In the genomic region with DNA sequence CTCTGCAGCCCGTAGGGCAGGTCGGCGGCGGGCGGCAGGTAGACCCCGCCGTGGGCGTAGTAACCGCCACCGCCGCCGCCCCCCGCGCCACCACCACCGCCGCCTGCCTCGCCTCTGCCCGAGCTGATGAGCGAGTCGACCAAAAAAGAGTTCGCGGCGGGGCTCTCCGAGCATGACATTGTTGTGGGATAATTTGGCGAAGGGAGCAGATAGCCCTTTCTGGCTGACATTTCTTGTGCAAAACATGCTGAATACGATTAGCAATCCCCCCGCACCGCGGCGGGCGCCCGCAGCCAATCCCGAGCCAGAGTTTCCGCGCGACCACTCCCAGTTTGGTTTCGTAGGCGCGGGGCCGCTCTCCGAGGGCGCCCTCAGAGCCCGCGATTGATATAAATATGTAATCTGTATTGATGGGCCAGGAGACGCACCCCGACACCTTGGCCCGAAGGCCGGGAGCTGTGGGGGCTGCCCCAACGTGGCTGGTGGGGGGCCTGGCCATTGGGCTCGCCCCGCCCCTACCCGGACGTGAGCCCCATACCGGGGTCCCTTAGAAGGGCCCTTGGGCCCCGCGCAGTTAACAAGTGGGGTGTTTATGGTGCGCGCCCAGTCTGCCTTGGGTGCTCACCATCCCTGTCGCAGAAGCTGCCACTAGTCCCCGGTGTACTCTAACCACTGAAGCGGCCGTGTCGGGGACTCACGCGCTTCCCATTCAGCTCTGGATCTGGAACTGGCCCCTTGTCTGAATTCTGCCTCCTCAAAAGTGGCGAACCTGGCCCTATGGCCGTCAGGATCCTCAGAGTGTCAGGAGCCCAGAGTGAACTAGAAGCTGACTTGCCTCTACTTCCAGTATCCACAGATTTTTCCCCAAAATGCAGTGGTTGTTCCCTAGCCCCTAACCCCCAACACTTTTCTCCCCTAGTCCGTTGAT, we compare ENCODE assay signal across 8 cellular contexts. TPM values are rescaled to one million over a fixed set of nuclear protein-coding genes. Genes with fewer than 3 reads are reported as not detected.
A peak's percentile ranks its signal among the peaks of the same experiment; 100 is the strongest.
DNase-seq lines count a peak whose midpoint lies in the region; ATAC-seq and TF ChIP-seq lines count a peak whose summit lies in the region.

HOXA10 (minus strand) TSS at position 244 of the 928 bp plus-strand sequence; CDS start at position 230, 14 bp downstream.

- H3K36me3 ChIP-seq in tibial artery: no peaks in the 10 kb centered on the region

- no peaks in the 10 kb centered on the region for H3K9me3 Mint-ChIP-seq in HFFc6
- no peaks in the 10 kb centered on the region for H3K9me3 Mint-ChIP-seq in activated T-helper 1 cell treated with anti-CD3 and anti-CD28 coated beads, Interleukin-12 subunit alpha, Interleukin-12 subunit beta, Interleukin-2, Interleukin-4 antibody, amounts not matched to agents 30 ng/mL and 10 ng/mL and 1 ng/mL, durations not matched to agents 14 hours and 24 hours and 36 hours

- 20 to 40% methylated on average over 49 to 60 of the region's 68 CpGs for WGBS in lower leg skin, 2 donors

- no peak for TF ChIP-seq CTCF in HFFc6 (IDR thresholded peaks at IDR 0.05)
- TF ChIP-seq CTCF in lower leg skin (IDR thresholded peaks at IDR 0.05): no peak
- TF ChIP-seq CTCF in tibial artery (IDR thresholded peaks at IDR 0.05): peak in 1 of 2 experiments; percentile 11

- H3K27ac ChIP-seq in tibial artery: peak within 1 kb of the TSS; percentile 96 to 97

- peaks cover 0 to 33% (median 11%) of the 10 kb centered on the region in 4 donors for H3K4me1 ChIP-seq in tibial artery

- peaks cover 62% of the 10 kb centered on the region for H3K36me3 Mint-ChIP-seq in HFFc6 (ENCODE audit: low read depth)
- H3K36me3 Mint-ChIP-seq in activated T-helper 1 cell treated with anti-CD3 and anti-CD28 coated beads, Interleukin-12 subunit alpha, Interleukin-12 subunit beta, Interleukin-2, Interleukin-4 antibody, amounts not matched to agents 30 ng/mL and 10 ng/mL and 1 ng/mL, durations not matched to agents 14 hours and 24 hours and 36 hours (ENCODE audit: low read depth): peaks cover 2% of the 10 kb centered on the region

- H3K4me1 Mint-ChIP-seq in HFFc6 (ENCODE audit: low read depth): peaks cover 55% of the 10 kb centered on the region
- H3K4me1 Mint-ChIP-seq in activated T-helper 1 cell treated with anti-CD3 and anti-CD28 coated beads, Interleukin-12 subunit alpha, Interleukin-12 subunit beta, Interleukin-2, Interleukin-4 antibody, amounts not matched to agents 30 ng/mL and 10 ng/mL and 1 ng/mL, durations not matched to agents 14 hours and 24 hours and 36 hours (ENCODE audit: low read depth): peaks cover 10% of the 10 kb centered on the region

- intact Hi-C loops in activated T-helper 1 cell treated with anti-CD3 and anti-CD28 coated beads, Interleukin-12 subunit alpha, Interleukin-12 subunit beta, Interleukin-2, Interleukin-4 antibody, amounts not matched to agents 30 ng/mL and 10 ng/mL and 1 ng/mL, durations not matched to agents 14 hours and 24 hours and 36 hours (cut with micrococcal nuclease): loop anchor here (1.0 kb wide), 1 partner anchor 10 kb away; no protein-coding TSS in a partner anchor
- intact Hi-C loops in lower leg skin (cut with DNase I; ENCODE audit: low total_unique reads) (no loop called here), tibial artery (cut with DNase I; ENCODE audit: low total_unique reads) (loop anchor here (5.0 kb wide), 1 partner anchor 977 kb away; no protein-coding TSS in a partner anchor)

- peak within 1 kb of the TSS; percentile 96 for H3K4me3 Mint-ChIP-seq in HFFc6
- no peak within 1 kb of the TSS for H3K4me3 Mint-ChIP-seq in activated T-helper 1 cell treated with anti-CD3 and anti-CD28 coated beads, Interleukin-12 subunit alpha, Interleukin-12 subunit beta, Interleukin-2, Interleukin-4 antibody, amounts not matched to agents 30 ng/mL and 10 ng/mL and 1 ng/mL, durations not matched to agents 14 hours and 24 hours and 36 hours

- TF ChIP-seq POLR2A in lower leg skin (IDR thresholded peaks at IDR 0.05): no peak

- H3K4me3 ChIP-seq in lower leg skin (ENCODE audit: low read depth, poor library complexity, severe bottlenecking) (peak within 1 kb of the TSS; percentile 64), tibial artery (peak within 1 kb of the TSS; percentile 68 to 91)

- peaks cover 26% of the 10 kb centered on the region for H3K27me3 Mint-ChIP-seq in HFFc6 (ENCODE audit: insufficient read depth)
- H3K27me3 Mint-ChIP-seq in activated T-helper 1 cell treated with anti-CD3 and anti-CD28 coated beads, Interleukin-12 subunit alpha, Interleukin-12 subunit beta, Interleukin-2, Interleukin-4 antibody, amounts not matched to agents 30 ng/mL and 10 ng/mL and 1 ng/mL, durations not matched to agents 14 hours and 24 hours and 36 hours (ENCODE audit: insufficient read depth): peaks cover 56% of the 10 kb centered on the region

- ATAC-seq in GM21576 (IDR thresholded peaks at IDR 0.05; ENCODE audit: unreplicated experiment) (no peak), GM18867 (IDR thresholded peaks at IDR 0.05; ENCODE audit: unreplicated experiment) (no peak)

- H3K9me3 ChIP-seq in tibial artery: no peaks in the 10 kb centered on the region

- H3K27me3 ChIP-seq in tibial artery: peaks cover 0 to 3% of the 10 kb centered on the region in 2 donors

- peak within 1 kb of the TSS; percentile 99 for H3K27ac Mint-ChIP-seq in HFFc6
- peak within 1 kb of the TSS; percentile 29 for H3K27ac Mint-ChIP-seq in activated T-helper 1 cell treated with anti-CD3 and anti-CD28 coated beads, Interleukin-12 subunit alpha, Interleukin-12 subunit beta, Interleukin-2, Interleukin-4 antibody, amounts not matched to agents 30 ng/mL and 10 ng/mL and 1 ng/mL, durations not matched to agents 14 hours and 24 hours and 36 hours

- peak; percentile 64 for DNase-seq in AG20443 (ENCODE audit: low spot score)
- peak; percentile 71 for DNase-seq in HFFc6
- no peak for DNase-seq in activated T-helper 1 cell treated with anti-CD3 and anti-CD28 coated beads, Interleukin-12 subunit alpha, Interleukin-12 subunit beta, Interleukin-2, Interleukin-4 antibody, amounts not matched to agents 30 ng/mL and 10 ng/mL and 1 ng/mL, durations not matched to agents 14 hours and 24 hours and 36 hours (ENCODE audit: low spot score)
- peak in 1 of 2 donors; percentile 93 for DNase-seq in lower leg skin (ENCODE audit: low spot score in 2 of 2)
- DNase-seq in tibial artery: peak; percentile 61 to 86
- DNase-seq in kidney glomerular epithelial cell (lab: John Stamatoyannopoulos, UW): no peak

RNA-seq across cellular contexts. Expression of gene HOXA10, which starts in this region (rescaled TPM):
- 10 to 100 TPM; 38.9 to 43.5 (median 41.1) TPM for total RNA-seq in HFFc6 (2021; fragmentation: NEBNext Ultra II Directional; extraction: Animal tissue kit (Norgen Biotek cat#: 25700))
- not detected in 2 replicates for total RNA-seq in activated T-helper 1 cell treated with anti-CD3 and anti-CD28 coated beads, Interleukin-12 subunit alpha, Interleukin-12 subunit beta, Interleukin-2, Interleukin-4 antibody, amounts not matched to agents 30 ng/mL and 10 ng/mL and 1 ng/mL, durations not matched to agents 14 hours and 24 hours and 36 hours
- total RNA-seq in lower leg skin: 10 to 100 TPM in 1 of 4 donors, 1 to 10 TPM in 3; 4.9 to 11.2 (median 6.7) TPM

Comparison
In these comparisons a context has a peak if more than half of its experiments do, and no peak if none do; other contexts are left out.
1. DNase-seq: peak in AG20443 (single experiment), HFFc6 (single experiment) and tibial artery (2 of 2); none in activated T-helper 1 cell treated with anti-CD3 and anti-CD28 coated beads, Interleukin-12 subunit alpha, Interleukin-12 subunit beta, Interleukin-2, Interleukin-4 antibody, amounts not matched to agents 30 ng/mL and 10 ng/mL and 1 ng/mL, durations not matched to agents 14 hours and 24 hours and 36 hours (single experiment) and kidney glomerular epithelial cell (single experiment).